1 cellular context compared by ENCODE assay signal in the genomic region with DNA sequence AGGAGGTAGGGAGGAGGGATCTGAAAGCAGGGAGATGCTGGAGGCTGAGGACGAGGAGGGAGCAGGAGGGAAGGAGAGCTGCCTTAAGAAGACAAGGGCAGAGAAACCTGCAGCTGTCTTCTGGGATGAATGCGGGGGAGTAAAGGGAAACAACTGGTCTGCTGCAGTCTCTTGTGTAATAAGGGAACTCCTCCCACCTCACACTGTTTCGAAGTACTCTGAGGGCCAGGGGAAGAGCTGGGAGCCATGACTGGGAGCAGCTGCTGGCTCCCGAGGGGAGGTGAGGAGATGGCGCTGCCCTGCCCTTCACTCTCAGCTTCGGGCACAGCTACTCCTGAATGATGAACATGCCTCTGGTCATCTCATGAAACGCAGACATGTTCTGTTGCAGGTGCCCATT.
TF ChIP-seq lines count a peak whose summit lies in the region.

No MANE protein-coding gene starts in this region.

TF ChIP-seq in SK-N-SH, 30 proteins besides CTCF, POLR2A, EP300 and RAD21 (continued from another document):
- TF ChIP-seq, protein P1, sequence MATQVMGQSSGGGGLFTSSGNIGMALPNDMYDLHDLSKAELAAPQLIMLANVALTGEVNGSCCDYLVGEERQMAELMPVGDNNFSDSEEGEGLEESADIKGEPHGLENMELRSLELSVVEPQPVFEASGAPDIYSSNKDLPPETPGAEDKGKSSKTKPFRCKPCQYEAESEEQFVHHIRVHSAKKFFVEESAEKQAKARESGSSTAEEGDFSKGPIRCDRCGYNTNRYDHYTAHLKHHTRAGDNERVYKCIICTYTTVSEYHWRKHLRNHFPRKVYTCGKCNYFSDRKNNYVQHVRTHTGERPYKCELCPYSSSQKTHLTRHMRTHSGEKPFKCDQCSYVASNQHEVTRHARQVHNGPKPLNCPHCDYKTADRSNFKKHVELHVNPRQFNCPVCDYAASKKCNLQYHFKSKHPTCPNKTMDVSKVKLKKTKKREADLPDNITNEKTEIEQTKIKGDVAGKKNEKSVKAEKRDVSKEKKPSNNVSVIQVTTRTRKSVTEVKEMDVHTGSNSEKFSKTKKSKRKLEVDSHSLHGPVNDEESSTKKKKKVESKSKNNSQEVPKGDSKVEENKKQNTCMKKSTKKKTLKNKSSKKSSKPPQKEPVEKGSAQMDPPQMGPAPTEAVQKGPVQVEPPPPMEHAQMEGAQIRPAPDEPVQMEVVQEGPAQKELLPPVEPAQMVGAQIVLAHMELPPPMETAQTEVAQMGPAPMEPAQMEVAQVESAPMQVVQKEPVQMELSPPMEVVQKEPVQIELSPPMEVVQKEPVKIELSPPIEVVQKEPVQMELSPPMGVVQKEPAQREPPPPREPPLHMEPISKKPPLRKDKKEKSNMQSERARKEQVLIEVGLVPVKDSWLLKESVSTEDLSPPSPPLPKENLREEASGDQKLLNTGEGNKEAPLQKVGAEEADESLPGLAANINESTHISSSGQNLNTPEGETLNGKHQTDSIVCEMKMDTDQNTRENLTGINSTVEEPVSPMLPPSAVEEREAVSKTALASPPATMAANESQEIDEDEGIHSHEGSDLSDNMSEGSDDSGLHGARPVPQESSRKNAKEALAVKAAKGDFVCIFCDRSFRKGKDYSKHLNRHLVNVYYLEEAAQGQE (IDR thresholded peaks at IDR 0.05; ENCODE audit: low read depth, low read length): no peak
- TF ChIP-seq YY1 (IDR thresholded peaks at IDR 0.05; ENCODE audit: low read depth) (no peak), SMC3 (IDR thresholded peaks at IDR 0.05; ENCODE audit: low read depth, low read length) (no peak), FOSL2 (IDR thresholded peaks at IDR 0.05; ENCODE audit: borderline replicate concordance, low read depth) (no peak), GABPA (IDR thresholded peaks at IDR 0.05; ENCODE audit: low read depth) (no peak), TEAD4 (IDR thresholded peaks at IDR 0.05; ENCODE audit: borderline replicate concordance, insufficient read depth) (no peak), USF2 (IDR thresholded peaks at IDR 0.05; ENCODE audit: borderline replicate concordance, low read depth, low read length) (no peak)
- TF ChIP-seq, protein P2, sequence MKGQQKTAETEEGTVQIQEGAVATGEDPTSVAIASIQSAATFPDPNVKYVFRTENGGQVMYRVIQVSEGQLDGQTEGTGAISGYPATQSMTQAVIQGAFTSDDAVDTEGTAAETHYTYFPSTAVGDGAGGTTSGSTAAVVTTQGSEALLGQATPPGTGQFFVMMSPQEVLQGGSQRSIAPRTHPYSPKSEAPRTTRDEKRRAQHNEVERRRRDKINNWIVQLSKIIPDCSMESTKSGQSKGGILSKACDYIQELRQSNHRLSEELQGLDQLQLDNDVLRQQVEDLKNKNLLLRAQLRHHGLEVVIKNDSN (IDR thresholded peaks at IDR 0.05; ENCODE audit: borderline replicate concordance, low read depth): no peak
